18 cellular contexts compared by ENCODE assay signal in genomic region chr6:6436946-6437345, GRCh38.
"Had no signal": no experiment of that assay in that cellular context is flagged by ENCODE, and none has a peak within 500 bp of the region (broad histone marks: within the 10 kb centered on the region; RNA-seq: fewer than 3 reads in every experiment).

No MANE protein-coding gene starts in this region.

- H3K36me3 Mint-ChIP-seq: naive thymus-derived CD4-positive, alpha-beta T cell; type B pancreatic cell had no signal

- H3K9me3 ChIP-seq: colonic mucosa, gastroesophageal sphincter, left ventricle myocardium inferior, lower lobe of right lung had no signal

- H3K4me2 ChIP-seq: hepatocyte had no signal

- H3K9ac ChIP-seq: parathyroid adenoma had no signal

- H2AFZ ChIP-seq: hepatocyte, parathyroid adenoma had no signal

- H3K36me3 ChIP-seq: colonic mucosa, gastroesophageal sphincter, left ventricle myocardium inferior, lower lobe of right lung had no signal

- DNase-seq: colonic mucosa; dermis blood vessel endothelial cell; kidney; left cardiac atrium; left ventricle myocardium inferior; lower lobe of right lung; mesenchymal stem cell; midbrain; naive thymus-derived CD4-positive, alpha-beta T cell; nephron progenitor cell; psoas muscle; stimulated activated naive CD4-positive, alpha-beta T cell treated with Interleukin-2 at 50 U/mL for 16 hours had no signal

- H3K4me3 ChIP-seq: colonic mucosa, gastroesophageal sphincter, hepatocyte, left ventricle myocardium inferior, lower lobe of right lung, psoas muscle, skin epidermis had no signal

- H3K27ac ChIP-seq: colonic mucosa, gastroesophageal sphincter, hepatocyte, left ventricle myocardium inferior, lower lobe of right lung, parathyroid adenoma, psoas muscle, skin epidermis had no signal

- H3K27ac Mint-ChIP-seq: naive thymus-derived CD4-positive, alpha-beta T cell; nephron progenitor cell; type B pancreatic cell had no signal

- H3K4me1 ChIP-seq: colonic mucosa, gastroesophageal sphincter, left ventricle myocardium inferior, lower lobe of right lung, parathyroid adenoma, psoas muscle had no signal

- H3K79me2 ChIP-seq: hepatocyte, parathyroid adenoma had no signal

- H3K4me1 Mint-ChIP-seq: naive thymus-derived CD4-positive, alpha-beta T cell; nephron progenitor cell had no signal

- H3K4me3 Mint-ChIP-seq: naive thymus-derived CD4-positive, alpha-beta T cell; nephron progenitor cell; type B pancreatic cell had no signal

- H3K27me3 ChIP-seq: colonic mucosa, gastroesophageal sphincter, hepatocyte had no signal

- ATAC-seq: gastroesophageal sphincter; left cardiac atrium; lower lobe of right lung; naive thymus-derived CD4-positive, alpha-beta T cell; psoas muscle; sciatic nerve had no signal
